ENCODE assay signal across 21 cellular contexts in genomic region chr1:218900621-218901020, GRCh38.
DNase-seq lines count a peak whose midpoint lies in the region; ATAC-seq, FAIRE-seq and TF ChIP-seq lines count a peak whose summit lies in the region.
"Had no signal": no experiment of that assay in that cellular context is flagged by ENCODE, and none has a peak within 500 bp of the region (broad histone marks: within the 10 kb centered on the region; RNA-seq: fewer than 3 reads in every experiment).

No MANE protein-coding gene starts in this region.

- no peak overlapping the region for H3K27ac Mint-ChIP-seq in activated T-helper 1 cell treated with anti-CD3 and anti-CD28 coated beads, Interleukin-12 subunit alpha, Interleukin-12 subunit beta, Interleukin-2, Interleukin-4 antibody, amounts not matched to agents 30 ng/mL and 10 ng/mL and 1 ng/mL, durations not matched to agents 14 hours and 24 hours and 36 hours
- H3K27ac Mint-ChIP-seq: GM23338 had no signal

- H3K27me3 Mint-ChIP-seq in activated T-helper 1 cell treated with anti-CD3 and anti-CD28 coated beads, Interleukin-12 subunit alpha, Interleukin-12 subunit beta, Interleukin-2, Interleukin-4 antibody, amounts not matched to agents 30 ng/mL and 10 ng/mL and 1 ng/mL, durations not matched to agents 14 hours and 24 hours and 36 hours (ENCODE audit: insufficient read depth): no peaks in the 10 kb centered on the region

- TF ChIP-seq CTCF in fibroblast of pulmonary artery (IDR thresholded peaks at IDR 0.05; ENCODE audit: low read length, missing control alignments): no peak

- no peak for DNase-seq in HTR-8/SVneo (ENCODE audit: insufficient read length, low spot score)
- peak; percentile 28 for DNase-seq in dermis blood vessel endothelial cell
- DNase-seq in fibroblast of pulmonary artery (ENCODE audit: low read depth): peak; percentile 43
- no peak for DNase-seq in activated T-helper 1 cell treated with anti-CD3 and anti-CD28 coated beads, Interleukin-12 subunit alpha, Interleukin-12 subunit beta, Interleukin-2, Interleukin-4 antibody, amounts not matched to agents 30 ng/mL and 10 ng/mL and 1 ng/mL, durations not matched to agents 14 hours and 24 hours and 36 hours (ENCODE audit: low spot score)
- DNase-seq in H4 (ENCODE audit: low spot score): no peak
- DNase-seq in SIG-M5 treated with dmso at 0.1 percent for 504 hours (lab: John Stamatoyannopoulos, UW; ENCODE audit: unreplicated experiment): no peak
- DNase-seq: Calu3, HCEC 1CT, IMR-90, NCI-H1092, NCI-H1417 treated with DMSO at 0.1 percent for 48 hours, NCI-H1694 treated with DMSO at 0.1 percent for 48 hours, NCI-H2081, NCI-H226, NCI-H510A, NCI-H69, RPMI8226, SHP77 had no signal

- H3K4me1 Mint-ChIP-seq in activated T-helper 1 cell treated with anti-CD3 and anti-CD28 coated beads, Interleukin-12 subunit alpha, Interleukin-12 subunit beta, Interleukin-2, Interleukin-4 antibody, amounts not matched to agents 30 ng/mL and 10 ng/mL and 1 ng/mL, durations not matched to agents 14 hours and 24 hours and 36 hours (ENCODE audit: low read depth): no peaks in the 10 kb centered on the region
- H3K4me1 Mint-ChIP-seq: GM23338 had no signal

- ATAC-seq in HG02763 (IDR thresholded peaks at IDR 0.05; ENCODE audit: unreplicated experiment): no peak
- ATAC-seq: GM23338 had no signal

- intact Hi-C loops in activated T-helper 1 cell treated with anti-CD3 and anti-CD28 coated beads, Interleukin-12 subunit alpha, Interleukin-12 subunit beta, Interleukin-2, Interleukin-4 antibody, amounts not matched to agents 30 ng/mL and 10 ng/mL and 1 ng/mL, durations not matched to agents 14 hours and 24 hours and 36 hours (cut with micrococcal nuclease): no loop called here

- no peaks in the 10 kb centered on the region for H3K36me3 Mint-ChIP-seq in activated T-helper 1 cell treated with anti-CD3 and anti-CD28 coated beads, Interleukin-12 subunit alpha, Interleukin-12 subunit beta, Interleukin-2, Interleukin-4 antibody, amounts not matched to agents 30 ng/mL and 10 ng/mL and 1 ng/mL, durations not matched to agents 14 hours and 24 hours and 36 hours (ENCODE audit: low read depth)

- FAIRE-seq in HTR-8/SVneo (lab: Jason Lieb, UNC): peak; percentile 26

- H3K4me3 ChIP-seq in fibroblast of pulmonary artery (replicated peaks; ENCODE audit: low read depth, low read length): no peak overlapping the region
- H3K4me3 ChIP-seq: GM23338, SK-N-MC had no signal

- no peaks in the 10 kb centered on the region for H3K9me3 Mint-ChIP-seq in activated T-helper 1 cell treated with anti-CD3 and anti-CD28 coated beads, Interleukin-12 subunit alpha, Interleukin-12 subunit beta, Interleukin-2, Interleukin-4 antibody, amounts not matched to agents 30 ng/mL and 10 ng/mL and 1 ng/mL, durations not matched to agents 14 hours and 24 hours and 36 hours
- H3K9me3 Mint-ChIP-seq: GM23338 had no signal

- no peak overlapping the region for H3K4me3 Mint-ChIP-seq in activated T-helper 1 cell treated with anti-CD3 and anti-CD28 coated beads, Interleukin-12 subunit alpha, Interleukin-12 subunit beta, Interleukin-2, Interleukin-4 antibody, amounts not matched to agents 30 ng/mL and 10 ng/mL and 1 ng/mL, durations not matched to agents 14 hours and 24 hours and 36 hours
- H3K4me3 Mint-ChIP-seq: GM23338 had no signal

Comparison
In these comparisons a context has a peak if more than half of its experiments do, and no peak if none do; other contexts are left out.
1. DNase-seq: peak in dermis blood vessel endothelial cell (single experiment) and fibroblast of pulmonary artery (single experiment); none in HTR-8/SVneo (single experiment), activated T-helper 1 cell treated with anti-CD3 and anti-CD28 coated beads, Interleukin-12 subunit alpha, Interleukin-12 subunit beta, Interleukin-2, Interleukin-4 antibody, amounts not matched to agents 30 ng/mL and 10 ng/mL and 1 ng/mL, durations not matched to agents 14 hours and 24 hours and 36 hours (single experiment), H4 (single experiment) and SIG-M5 treated with dmso at 0.1 percent for 504 hours (single experiment).